ENCODE assay signal across 20 cellular contexts in the genomic region with DNA sequence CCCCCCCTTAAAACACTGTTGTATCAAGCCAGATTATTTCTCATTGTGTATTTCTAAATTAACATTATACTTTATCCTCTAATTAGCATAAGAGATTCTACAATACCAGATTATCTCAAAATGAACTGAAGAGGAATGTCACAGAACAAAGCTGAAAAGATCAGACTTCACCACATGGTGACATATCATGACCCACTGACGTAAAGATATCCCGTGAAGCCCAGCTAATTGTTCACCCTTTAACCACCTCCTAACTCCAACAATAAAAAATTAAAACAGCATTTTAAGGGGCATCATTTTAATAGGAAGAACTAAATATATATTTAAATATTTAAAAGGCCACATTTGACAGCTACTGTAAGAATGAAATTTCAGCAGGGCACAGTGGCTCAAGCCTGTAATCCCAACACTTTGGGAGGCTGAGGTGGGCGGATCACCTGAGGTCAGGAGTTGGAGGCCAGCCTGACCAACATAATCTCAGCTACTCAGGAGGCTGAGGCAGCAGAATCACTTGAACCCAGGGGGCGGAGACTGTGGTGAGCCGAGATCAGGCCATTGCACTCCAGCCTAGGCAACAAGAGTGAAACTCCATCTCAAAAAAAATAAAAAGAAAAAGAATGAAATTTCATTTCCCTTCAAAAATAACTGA. TPM values are rescaled to one million over a fixed set of nuclear protein-coding genes. Genes with fewer than 3 reads are reported as not detected.
DNase-seq lines count a peak whose midpoint lies in the region; ATAC-seq and TF ChIP-seq lines count a peak whose summit lies in the region.
"Had no signal": no experiment of that assay in that cellular context is flagged by ENCODE, and none has a peak within 500 bp of the region (broad histone marks: within the 10 kb centered on the region; RNA-seq: fewer than 3 reads in every experiment).

No MANE protein-coding gene starts in this region.

- H3K27ac Mint-ChIP-seq in activated CD4-positive, alpha-beta memory T cell treated with anti-CD3 and anti-CD28 coated beads for 36 hours = peak overlapping the region; percentile 20
- H3K27ac Mint-ChIP-seq in activated CD4-positive, alpha-beta memory T cell treated with anti-CD3 and anti-CD28 coated beads, Interleukin-2, amount 10 ng/mL, durations not matched to agents 7 days and 5 days = no peak overlapping the region
- peak overlapping the region; percentile 34 for H3K27ac Mint-ChIP-seq in T-helper 17 cell

- H3K36me3 Mint-ChIP-seq in activated CD4-positive, alpha-beta memory T cell treated with anti-CD3 and anti-CD28 coated beads for 36 hours = peaks cover 2% of the 10 kb centered on the region
- peaks cover 26% of the 10 kb centered on the region for H3K36me3 Mint-ChIP-seq in activated CD4-positive, alpha-beta memory T cell treated with anti-CD3 and anti-CD28 coated beads, Interleukin-2, amount 10 ng/mL, durations not matched to agents 7 days and 5 days (ENCODE audit: low read depth)
- H3K36me3 Mint-ChIP-seq in T-helper 17 cell (ENCODE audit: low read depth) = no peaks in the 10 kb centered on the region

- no peak for TF ChIP-seq CTCF in gastroesophageal sphincter (IDR thresholded peaks at IDR 0.05)
- no peak for TF ChIP-seq CTCF in sigmoid colon (IDR thresholded peaks at IDR 0.05)
- TF ChIP-seq CTCF in right lobe of liver (IDR thresholded peaks at IDR 0.05) = no peak

- no peaks in the 10 kb centered on the region for H3K27me3 Mint-ChIP-seq in activated CD4-positive, alpha-beta memory T cell treated with anti-CD3 and anti-CD28 coated beads for 36 hours
- no peaks in the 10 kb centered on the region for H3K27me3 Mint-ChIP-seq in activated CD4-positive, alpha-beta memory T cell treated with anti-CD3 and anti-CD28 coated beads, Interleukin-2, amount 10 ng/mL, durations not matched to agents 7 days and 5 days
- no peaks in the 10 kb centered on the region for H3K27me3 Mint-ChIP-seq in T-helper 17 cell

- no peak overlapping the region for H3K4me3 ChIP-seq in gastroesophageal sphincter
- H3K4me3 ChIP-seq in sigmoid colon = no peak overlapping the region
- H3K4me3 ChIP-seq in right lobe of liver = no peak overlapping the region
- H3K4me3 ChIP-seq: A549, smooth muscle cell had no signal

- ATAC-seq in T-helper 17 cell (no peak), gastroesophageal sphincter (no peak), right lobe of liver (no peak)
- ATAC-seq: A549, HCT116 had no signal

- intact Hi-C loops in activated CD4-positive, alpha-beta memory T cell treated with anti-CD3 and anti-CD28 coated beads for 36 hours (cut with micrococcal nuclease) = no loop called here
- intact Hi-C loops in sigmoid colon (cut with DNase I) = no loop called here
- intact Hi-C loops in right lobe of liver (cut with DNase I) = no loop called here

- H3K27me3 ChIP-seq in gastroesophageal sphincter (no peaks in the 10 kb centered on the region), sigmoid colon (no peaks in the 10 kb centered on the region), right lobe of liver (no peaks in the 10 kb centered on the region)

- POLR2A ChIA-PET in activated CD4-positive, alpha-beta memory T cell treated with anti-CD3 and anti-CD28 coated beads for 36 hours (lab: Charles Lee) = interaction anchor here (1.3 kb wide), 1 partner anchor 14 kb away, joined by 4 read pairs; no protein-coding TSS in a partner anchor
- POLR2A ChIA-PET in activated CD4-positive, alpha-beta memory T cell treated with anti-CD3 and anti-CD28 coated beads, Interleukin-2, amount 10 ng/mL, durations not matched to agents 7 days and 5 days (lab: Charles Lee) = interaction anchor here (0.7 kb wide), 1 partner anchor 59 kb away, joined by 3 read pairs; no protein-coding TSS in a partner anchor

- no peak overlapping the region for H3K4me3 Mint-ChIP-seq in activated CD4-positive, alpha-beta memory T cell treated with anti-CD3 and anti-CD28 coated beads for 36 hours
- H3K4me3 Mint-ChIP-seq in activated CD4-positive, alpha-beta memory T cell treated with anti-CD3 and anti-CD28 coated beads, Interleukin-2, amount 10 ng/mL, durations not matched to agents 7 days and 5 days = no peak overlapping the region
- no peak overlapping the region for H3K4me3 Mint-ChIP-seq in T-helper 17 cell

- no peak for TF ChIP-seq POLR2A in gastroesophageal sphincter (IDR thresholded peaks at IDR 0.05)
- no peak for TF ChIP-seq POLR2A in sigmoid colon (IDR thresholded peaks at IDR 0.05)
- no peak for TF ChIP-seq POLR2A in right lobe of liver (IDR thresholded peaks at IDR 0.05)

- H3K9me3 ChIP-seq in T-helper 17 cell (ENCODE audit: control insufficient read depth, low read length, poor library complexity, severe bottlenecking) = no peaks in the 10 kb centered on the region
- no peaks in the 10 kb centered on the region for H3K9me3 ChIP-seq in gastroesophageal sphincter
- no peaks in the 10 kb centered on the region for H3K9me3 ChIP-seq in sigmoid colon
- H3K9me3 ChIP-seq in right lobe of liver = no peaks in the 10 kb centered on the region
- H3K9me3 ChIP-seq: A549 had no signal

- WGBS in gastroesophageal sphincter (ENCODE audit: low coverage in 1 of 2), 2 donors = 48 to 63% methylated on average over 4 to 5 of the region's 5 CpGs
- WGBS in sigmoid colon, 2 donors = 80 to 84% methylated on average over 5 of the region's 5 CpGs
- 70% methylated on average over 5 of the region's 5 CpGs for WGBS in right lobe of liver (ENCODE audit: insufficient coverage, low coverage, low lambda C conversion rate, missing lambda C conversion rate)

- H3K4me1 ChIP-seq in gastroesophageal sphincter (peaks cover 31 to 98% (median 37%) of the 10 kb centered on the region in 3 donors), sigmoid colon (peaks cover 0 to 93% (median 73%) of the 10 kb centered on the region in 4 donors), right lobe of liver (peaks cover 0 to 10% (median 6%) of the 10 kb centered on the region in 4 donors)

- H3K9me3 Mint-ChIP-seq in activated CD4-positive, alpha-beta memory T cell treated with anti-CD3 and anti-CD28 coated beads for 36 hours = no peaks in the 10 kb centered on the region
- H3K9me3 Mint-ChIP-seq in activated CD4-positive, alpha-beta memory T cell treated with anti-CD3 and anti-CD28 coated beads, Interleukin-2, amount 10 ng/mL, durations not matched to agents 7 days and 5 days = no peaks in the 10 kb centered on the region

- TF ChIP-seq EP300 in gastroesophageal sphincter (IDR thresholded peaks at IDR 0.05) = no peak
- no peak for TF ChIP-seq EP300 in sigmoid colon (IDR thresholded peaks at IDR 0.05)

- H3K36me3 ChIP-seq in gastroesophageal sphincter (no peaks in the 10 kb centered on the region), sigmoid colon (no peaks in the 10 kb centered on the region), right lobe of liver (no peaks in the 10 kb centered on the region)

- H3K27ac ChIP-seq in gastroesophageal sphincter (peak overlapping the region in 3 of 4 donors; percentile 8 to 46 (median 21)), sigmoid colon (peak overlapping the region in 3 of 4 donors; percentile 8 to 34 (median 29)), right lobe of liver (no peak overlapping the region)
- H3K27ac ChIP-seq: A549, C4-2B, VCaP had no signal

- no peak for DNase-seq in activated CD4-positive, alpha-beta memory T cell treated with anti-CD3 and anti-CD28 coated beads for 36 hours
- DNase-seq in activated CD4-positive, alpha-beta memory T cell treated with anti-CD3 and anti-CD28 coated beads, Interleukin-2, amount 10 ng/mL, durations not matched to agents 7 days and 5 days = no peak
- DNase-seq in T-helper 17 cell (no peak), sigmoid colon (no peak), epidermal melanocyte (ENCODE audit: insufficient read length, low spot score) (no peak), NCI-H1436 (lab: John Stamatoyannopoulos, UW) (no peak), right lobe of liver (no peak)
- DNase-seq: activated effector memory CD4-positive, alpha-beta T cell treated with Interleukin-2 at 50 U/mL for 16 hours; aorta; kidney; NCI-H2081; NCI-H526; posterior cingulate gyrus; stimulated activated naive CD4-positive, alpha-beta T cell had no signal

- CTCF ChIA-PET in activated CD4-positive, alpha-beta memory T cell treated with anti-CD3 and anti-CD28 coated beads for 36 hours (lab: Charles Lee) = interaction anchor here (0.8 kb wide), 1 partner anchor 12 kb away, joined by 3 read pairs; no protein-coding TSS in a partner anchor
- CTCF ChIA-PET in activated CD4-positive, alpha-beta memory T cell treated with anti-CD3 and anti-CD28 coated beads, Interleukin-2, amount 10 ng/mL, durations not matched to agents 7 days and 5 days (lab: Charles Lee) = interaction anchor here (1.6 kb wide), 1 partner anchor 117 kb away, joined by 3 read pairs; no protein-coding TSS in a partner anchor

- peaks cover 70% of the 10 kb centered on the region for H3K4me1 Mint-ChIP-seq in activated CD4-positive, alpha-beta memory T cell treated with anti-CD3 and anti-CD28 coated beads for 36 hours (ENCODE audit: low read depth)
- peaks cover 50% of the 10 kb centered on the region for H3K4me1 Mint-ChIP-seq in activated CD4-positive, alpha-beta memory T cell treated with anti-CD3 and anti-CD28 coated beads, Interleukin-2, amount 10 ng/mL, durations not matched to agents 7 days and 5 days
- H3K4me1 Mint-ChIP-seq in T-helper 17 cell = peaks cover 56% of the 10 kb centered on the region

RNA-seq across cellular contexts. Expression of gene CDK17, which starts 29.0 kb away (rescaled TPM):
- total RNA-seq in activated CD4-positive, alpha-beta memory T cell treated with anti-CD3 and anti-CD28 coated beads for 36 hours = 10 to 100 TPM; 34.5 to 35.7 TPM
- 10 to 100 TPM; 41.5 to 42.5 TPM for total RNA-seq in activated CD4-positive, alpha-beta memory T cell treated with anti-CD3 and anti-CD28 coated beads, Interleukin-2, amount 10 ng/mL, durations not matched to agents 7 days and 5 days
- total RNA-seq in T-helper 17 cell (100 to 1,000 TPM; 123 to 131 TPM), gastroesophageal sphincter (10 to 100 TPM; 54.4 to 77.9 (median 62.9) TPM), sigmoid colon (100 to 1,000 TPM in 1 of 4 donors, 10 to 100 TPM in 3; 63.2 to 117 (median 82.0) TPM), right lobe of liver (10 to 100 TPM in 5 of 6 experiments, 1 to 10 TPM in 1; 8.9 to 16.1 (median 13.7) TPM)
- polyA plus RNA-seq in sigmoid colon = 1 to 10 TPM; 4.6 to 9.6 (median 9.4) TPM

Comparison
In these comparisons a context has a peak if more than half of its experiments do, and no peak if none do; other contexts are left out.
1. H3K27ac ChIP-seq: peak in gastroesophageal sphincter (3 of 4) and sigmoid colon (3 of 4); none in right lobe of liver (0 of 3).